Comparison of ENCODE assay signal across 8 cellular contexts in the genomic region with DNA sequence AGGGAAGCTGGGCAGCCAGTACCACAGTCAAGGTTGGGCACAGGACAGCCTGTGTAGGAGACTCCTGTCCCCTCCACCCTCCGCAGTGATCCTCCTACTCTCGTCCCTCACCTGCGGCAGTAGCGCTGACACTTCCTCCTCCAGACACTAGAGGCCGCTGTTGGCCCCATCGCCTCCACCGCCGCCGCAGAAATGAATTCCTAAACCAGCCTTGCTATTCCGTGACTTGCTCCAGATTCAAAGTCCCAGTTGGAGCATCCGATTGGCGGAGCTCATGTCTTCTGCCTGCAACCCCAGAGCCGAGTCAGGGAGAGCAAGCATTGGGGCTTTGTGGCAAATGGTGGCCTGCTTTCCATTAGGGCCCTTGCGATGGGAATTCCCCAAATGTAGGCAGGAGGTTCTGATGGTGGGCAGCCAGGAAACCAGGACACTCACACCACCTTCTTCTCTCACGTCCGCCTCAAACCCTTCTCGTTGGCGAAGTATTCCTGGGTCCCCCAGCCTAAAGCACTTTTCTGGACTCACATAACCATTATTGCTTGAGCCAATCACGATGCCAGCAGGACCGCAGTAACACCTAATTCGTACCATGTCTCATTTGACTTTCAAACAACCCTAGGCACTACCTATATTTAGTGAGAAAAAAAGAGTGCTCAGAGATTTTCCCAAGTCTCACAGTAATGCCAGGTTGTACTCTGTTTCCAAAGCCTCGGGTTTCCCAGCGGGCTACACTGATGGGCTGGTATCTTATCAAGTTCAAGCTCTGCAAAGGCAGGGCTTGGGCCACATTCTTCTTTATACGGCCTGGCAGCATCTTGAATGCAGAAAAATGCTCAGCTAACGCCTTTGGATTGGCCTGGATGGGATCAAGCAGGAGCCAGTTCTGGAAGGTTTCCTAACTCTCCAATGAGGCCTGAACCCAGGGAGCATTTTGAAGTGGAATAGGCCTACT. TPM values are rescaled to one million over a fixed set of nuclear protein-coding genes. Genes with fewer than 3 reads are reported as not detected.
DNase-seq lines count a peak whose midpoint lies in the region; ATAC-seq and TF ChIP-seq lines count a peak whose summit lies in the region.

No MANE protein-coding gene starts in this region.

- ATAC-seq in HG02970 (IDR thresholded peaks at IDR 0.05; ENCODE audit: low FRiP score, unreplicated experiment), result peak; percentile 32
- ATAC-seq in left lung, result peak; percentile 55
- no peak for ATAC-seq in GM21528 (IDR thresholded peaks at IDR 0.05; ENCODE audit: low FRiP score, unreplicated experiment)

- H3K9me3 ChIP-seq in colonic mucosa (no peaks in the 10 kb centered on the region), left lung (no peaks in the 10 kb centered on the region)

- H3K27me3 ChIP-seq in colonic mucosa (no peaks in the 10 kb centered on the region), left lung (no peaks in the 10 kb centered on the region)

- TF ChIP-seq CTCF in colonic mucosa (IDR thresholded peaks at IDR 0.05), result peak; percentile 98
- peak; percentile 96 to 99 for TF ChIP-seq CTCF in left lung (IDR thresholded peaks at IDR 0.05)

- H3K36me3 ChIP-seq in colonic mucosa (no peaks in the 10 kb centered on the region), left lung (peaks cover 0 to 21% of the 10 kb centered on the region in 2 donors)

- H3K9ac ChIP-seq in colonic mucosa (ENCODE audit: low read depth in 2 of 2, low read length in 2 of 2), result peak overlapping the region; percentile 36 to 90

- intact Hi-C loops in colonic mucosa (cut with DNase I), result no loop called here
- intact Hi-C loops in left lung (cut with DNase I), result no loop called here

- DNase-seq in GDM1 (lab: John Stamatoyannopoulos, UW), result peak; percentile 49
- DNase-seq in NCI-H2227 treated with DMSO at 0.1 percent for 48 hours (lab: John Stamatoyannopoulos, UW), result peak; percentile 86
- DNase-seq in activated CD4-positive, alpha-beta T cell treated with anti-CD3 and anti-CD28 coated beads for 4 hours, result peak; percentile 69 to 74
- DNase-seq in colonic mucosa, result peak; percentile 86
- peak; percentile 85 to 93 for DNase-seq in left lung
- DNase-seq in stimulated activated CD4-positive, alpha-beta T cell treated with anti-CD3 and anti-CD28 coated beads, Interleukin-4, amount 100 ng/mL, for 1 hour, result peak; percentile 74

- peaks cover 6% of the 10 kb centered on the region for H3K4me1 ChIP-seq in colonic mucosa
- peaks cover 15 to 39% of the 10 kb centered on the region in 2 donors for H3K4me1 ChIP-seq in left lung

- H3K4me3 ChIP-seq in colonic mucosa (no peak overlapping the region), left lung (peak overlapping the region in 1 of 2 donors; percentile 78)

- H3K27ac ChIP-seq in colonic mucosa, result peak overlapping the region; percentile 97
- peak overlapping the region; percentile 99 for H3K27ac ChIP-seq in left lung

RNA-seq across cellular contexts. Expression of gene DNAJB2, which starts 1.2 kb away (rescaled TPM):
- total RNA-seq in colonic mucosa (10 to 100 TPM; 65.8 to 71.1 TPM), left lung (10 to 100 TPM; 54.2 to 97.4 TPM)

RNA-seq across cellular contexts. Expression of gene TUBA4A, which starts 24.3 kb away (rescaled TPM):
- total RNA-seq in colonic mucosa (100 to 1,000 TPM in 1 of 2 donors, 10 to 100 TPM in 1; 68.4 to 149 TPM), left lung (10 to 100 TPM; 65.0 to 84.0 TPM)

RNA-seq across cellular contexts. Expression of gene TUBA4B, which starts 24.9 kb away (rescaled TPM):
- total RNA-seq in colonic mucosa (not detected), left lung (1 to 10 TPM in 1 of 2 donors, not detected in 1; 3.0 TPM)

RNA-seq across cellular contexts. Expression of gene PTPRN, which starts 31.2 kb away (rescaled TPM):
- total RNA-seq in colonic mucosa, result 1 to 10 TPM; 1.9 to 2.0 TPM
- total RNA-seq in left lung, result 1 to 10 TPM in 1 of 2 donors, not detected in 1; 1.4 TPM

RNA-seq across cellular contexts. Expression of gene STK16, which starts 32.7 kb away (rescaled TPM):
- total RNA-seq in colonic mucosa, result 10 to 100 TPM; 30.1 to 35.8 TPM
- 10 to 100 TPM; 23.9 to 26.3 TPM for total RNA-seq in left lung
